ENCODE assay signal across 18 cellular contexts in the genomic region with DNA sequence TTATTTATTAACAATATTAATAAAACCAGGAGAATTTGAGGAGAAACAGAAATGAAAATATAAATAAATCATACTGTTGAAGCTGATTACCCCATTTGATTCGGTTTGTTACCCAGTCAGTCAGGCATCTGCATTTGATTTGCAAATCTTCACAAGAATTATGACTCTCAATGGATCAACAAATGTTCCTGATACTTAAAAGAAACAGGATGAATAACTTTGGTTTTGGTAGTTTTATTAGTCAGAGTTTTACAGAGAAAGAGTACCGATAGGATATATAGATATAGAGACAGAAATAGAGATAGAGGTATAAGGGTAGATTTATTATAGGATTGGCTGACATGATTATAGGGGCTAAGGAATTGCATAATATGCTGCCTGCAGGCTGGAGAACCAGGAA.
A peak's percentile ranks its signal among the peaks of the same experiment; 100 is the strongest.
DNase-seq lines count a peak whose midpoint lies in the region; ATAC-seq and TF ChIP-seq lines count a peak whose summit lies in the region.
"Had no signal": no experiment of that assay in that cellular context is flagged by ENCODE, and none has a peak within 500 bp of the region (broad histone marks: within the 10 kb centered on the region; RNA-seq: fewer than 3 reads in every experiment).

No MANE protein-coding gene starts in this region.

- H3K4me3 ChIP-seq in breast epithelium (no peak overlapping the region), adipocyte (ENCODE audit: low read length) (peak overlapping the region; percentile 13), fibroblast of villous mesenchyme (ENCODE audit: low read depth, low read length) (no peak overlapping the region), hepatocyte (no peak overlapping the region)

- TF ChIP-seq POLR2A in breast epithelium (IDR thresholded peaks at IDR 0.05) = no peak

- H3K9me3 ChIP-seq in breast epithelium (peaks cover 12 to 18% of the 10 kb centered on the region in 2 donors), adipocyte (ENCODE audit: control insufficient read depth, low read length) (peaks cover 21% of the 10 kb centered on the region), hepatocyte (ENCODE audit: low read depth) (no peaks in the 10 kb centered on the region)

- no peaks in the 10 kb centered on the region for H3K36me3 Mint-ChIP-seq in MCF 10A (ENCODE audit: insufficient read depth, unreplicated experiment)
- H3K36me3 Mint-ChIP-seq: IgD-negative memory B cell had no signal

- H3K27ac ChIP-seq in breast epithelium (no peak overlapping the region), hepatocyte (no peak overlapping the region)
- H3K27ac ChIP-seq: 22Rv1, C4-2B had no signal

- no peak for TF ChIP-seq CTCF in MCF 10A (IDR thresholded peaks at IDR 0.05; ENCODE audit: unreplicated experiment)
- no peak for TF ChIP-seq CTCF in breast epithelium (IDR thresholded peaks at IDR 0.05)
- no peak for TF ChIP-seq CTCF in fibroblast of villous mesenchyme (IDR thresholded peaks at IDR 0.05; ENCODE audit: insufficient read depth, low read depth, low read length)
- no peak for TF ChIP-seq CTCF in hepatocyte (IDR thresholded peaks at IDR 0.05; ENCODE audit: poor library complexity)

- H3K36me3 ChIP-seq in breast epithelium (no peaks in the 10 kb centered on the region), adipocyte (ENCODE audit: control insufficient read depth, insufficient read depth, low read length, severe bottlenecking) (no peaks in the 10 kb centered on the region), hepatocyte (replicated peaks; ENCODE audit: insufficient read depth, low read depth) (no peaks in the 10 kb centered on the region)

- no peaks in the 10 kb centered on the region for H3K4me1 ChIP-seq in breast epithelium
- peaks cover 34% of the 10 kb centered on the region for H3K4me1 ChIP-seq in adipocyte (ENCODE audit: control insufficient read depth, insufficient read depth, low read length)
- H3K4me1 ChIP-seq in hepatocyte (ENCODE audit: insufficient read depth) = no peaks in the 10 kb centered on the region

- peaks cover 16% of the 10 kb centered on the region for H3K9me3 Mint-ChIP-seq in MCF 10A (ENCODE audit: unreplicated experiment)

- no peaks in the 10 kb centered on the region for H3K9me2 ChIP-seq in hepatocyte (replicated peaks; ENCODE audit: insufficient read depth)

- H3K4me3 Mint-ChIP-seq in MCF 10A (ENCODE audit: unreplicated experiment) = no peak overlapping the region
- H3K4me3 Mint-ChIP-seq: IgD-negative memory B cell had no signal

- H3K4me2 ChIP-seq in hepatocyte = no peak overlapping the region

- DNase-seq in MCF 10A (ENCODE audit: unreplicated experiment) (no peak), breast epithelium (ENCODE audit: low spot score in 2 of 2) (no peak), adipocyte (ENCODE audit: low read depth) (peak; percentile 57), fibroblast of villous mesenchyme (ENCODE audit: low read depth) (peak; percentile 50), hepatocyte (ENCODE audit: low spot score) (no peak), hypothalamus (lab: John Stamatoyannopoulos, UW) (no peak)
- DNase-seq: GOT3, NCI-H1436, NCI-H2029 treated with DMSO at 0.1 percent for 48 hours, NCI-H510A, NCI-H82, SIG-M5, SW 1271 had no signal

- peak overlapping the region; percentile 87 for H3K27ac Mint-ChIP-seq in MCF 10A (ENCODE audit: low read depth, unreplicated experiment)
- H3K27ac Mint-ChIP-seq: IgD-negative memory B cell had no signal

- 69% methylated on average over 2 of the region's 2 CpGs for WGBS in hepatocyte (ENCODE audit: low lambda C conversion rate, missing lambda C conversion rate)

- H3K9ac ChIP-seq in adipocyte (ENCODE audit: low read length) = peak overlapping the region; percentile 55

- no peak for ATAC-seq in GM21526 (IDR thresholded peaks at IDR 0.05; ENCODE audit: low FRiP score, unreplicated experiment)
- ATAC-seq in HG03045 (IDR thresholded peaks at IDR 0.05; ENCODE audit: unreplicated experiment) = no peak

- no peaks in the 10 kb centered on the region for H3K79me2 ChIP-seq in hepatocyte

- H4K20me1 ChIP-seq in hepatocyte (ENCODE audit: insufficient read depth, poor library complexity, severe bottlenecking) = no peaks in the 10 kb centered on the region

- no TSS peak for BruUV-seq in MCF 10A (replicated peaks; lab: Mats Ljungman, UMichigan)

- CTCF ChIA-PET in MCF 10A (lab: Yijun Ruan, JAX) = interaction anchor here (0.5 kb wide), 1 partner anchor 151 kb away, joined by 3 read pairs; no protein-coding TSS in a partner anchor

- no peaks in the 10 kb centered on the region for H3K27me3 Mint-ChIP-seq in MCF 10A (ENCODE audit: insufficient read depth, unreplicated experiment)
- H3K27me3 Mint-ChIP-seq: IgD-negative memory B cell had no signal

- intact Hi-C loops in MCF 10A (cut with micrococcal nuclease) (no loop called here), breast epithelium (cut with DNase I; ENCODE audit: low total_unique reads) (no loop called here)

- H2AFZ ChIP-seq in hepatocyte = no peak overlapping the region

- peaks cover 24% of the 10 kb centered on the region for H3K4me1 Mint-ChIP-seq in MCF 10A (ENCODE audit: insufficient read depth, unreplicated experiment)
- H3K4me1 Mint-ChIP-seq: IgD-negative memory B cell had no signal

- H3K27me3 ChIP-seq in breast epithelium = no peaks in the 10 kb centered on the region
- no peaks in the 10 kb centered on the region for H3K27me3 ChIP-seq in adipocyte (replicated peaks; ENCODE audit: control insufficient read depth, insufficient read depth, low read length)
- no peaks in the 10 kb centered on the region for H3K27me3 ChIP-seq in hepatocyte

- POLR2A ChIA-PET in MCF 10A (lab: Yijun Ruan, JAX) = interaction anchor here (0.9 to 1.2 kb wide), 2 partner anchors 104 to 147 kb away, joined by 3 to 4 read pairs; no protein-coding TSS in a partner anchor

Comparison
In these comparisons a context has a peak if more than half of its experiments do, and no peak if none do; other contexts are left out.
1. DNase-seq: peak in adipocyte (single experiment) and fibroblast of villous mesenchyme (single experiment); none in MCF 10A (single experiment), breast epithelium (0 of 2), hepatocyte (single experiment) and hypothalamus (0 of 51).